Comparison of ENCODE assay signal across 1 cellular context in the genomic region with DNA sequence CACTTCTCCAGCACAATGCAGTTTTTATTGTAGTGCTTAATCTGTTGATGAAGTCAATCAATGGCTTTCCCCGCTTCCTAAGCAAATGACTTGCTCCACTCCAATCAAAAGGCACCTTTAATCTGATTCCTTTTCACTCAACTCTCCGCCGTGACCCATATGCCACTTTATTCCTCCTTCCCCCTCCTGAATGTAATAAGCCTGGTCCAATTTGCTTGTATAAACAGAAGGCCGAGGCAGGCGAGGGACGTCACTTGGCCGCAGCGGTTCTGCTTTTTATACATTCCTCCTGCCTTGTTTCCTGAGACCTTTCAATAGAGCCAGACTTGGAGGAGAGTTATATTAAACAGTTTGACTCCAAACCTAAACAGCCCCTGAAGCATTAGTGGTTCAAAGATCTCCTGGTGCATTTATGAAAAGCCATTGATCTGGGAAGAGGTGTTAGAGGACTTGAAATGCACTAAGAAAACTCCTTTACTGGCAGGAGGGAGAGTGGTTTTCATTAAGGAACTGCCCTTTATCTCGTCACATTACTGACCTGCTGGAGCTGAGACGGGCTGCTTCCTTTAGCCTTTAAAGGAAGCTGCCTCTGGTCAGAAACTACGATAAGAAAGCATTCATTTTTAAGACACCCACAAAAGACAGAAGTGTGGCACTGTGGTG.
TF ChIP-seq lines count a peak whose summit lies in the region.

No MANE protein-coding gene starts in this region.

TF ChIP-seq in endothelial cell of umbilical vein, 7 proteins besides CTCF, POLR2A, EP300 and RAD21 (continued from another document):
- TF ChIP-seq MYC (IDR thresholded peaks at IDR 0.05; ENCODE audit: low read depth, low read length) (no peak), FOS (IDR thresholded peaks at IDR 0.05; ENCODE audit: borderline replicate concordance, insufficient read depth, low read length) (no peak), JUN (IDR thresholded peaks at IDR 0.05; ENCODE audit: borderline replicate concordance, insufficient read depth, insufficient read length, low read depth) (no peak)
- TF ChIP-seq, protein P1, sequence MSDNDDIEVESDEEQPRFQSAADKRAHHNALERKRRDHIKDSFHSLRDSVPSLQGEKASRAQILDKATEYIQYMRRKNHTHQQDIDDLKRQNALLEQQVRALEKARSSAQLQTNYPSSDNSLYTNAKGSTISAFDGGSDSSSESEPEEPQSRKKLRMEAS (IDR thresholded peaks at IDR 0.05; ENCODE audit: insufficient read depth, insufficient read length): no peak
TF ChIP-seq in endothelial cell of umbilical vein: peak in this region for 0.
